ENCODE assay signal across 13 cellular contexts in genomic region chr12:108693186-108693585, GRCh38. TPM values are rescaled to one million over a fixed set of nuclear protein-coding genes. Genes with fewer than 3 reads are reported as not detected.
DNase-seq lines count a peak whose midpoint lies in the region; ATAC-seq and TF ChIP-seq lines count a peak whose summit lies in the region.
"Had no signal": no experiment of that assay in that cellular context is flagged by ENCODE, and none has a peak within 500 bp of the region (broad histone marks: within the 10 kb centered on the region; RNA-seq: fewer than 3 reads in every experiment).

No MANE protein-coding gene starts in this region.

- peaks cover 6% of the 10 kb centered on the region for H3K36me3 Mint-ChIP-seq in T-helper 1 cell treated with Interleukin-12 subunit alpha and Interleukin-12 subunit beta and Interleukin-4 antibody, amounts not matched to agents 30 μg/mL and 1 μg/mL, for 36 hours (ENCODE audit: low read depth)
- peaks cover 15% of the 10 kb centered on the region for H3K36me3 Mint-ChIP-seq in WTC11
- H3K36me3 Mint-ChIP-seq: naive thymus-derived CD8-positive, alpha-beta T cell had no signal

- peaks cover 37% of the 10 kb centered on the region for H3K4me1 ChIP-seq in iPS-20b (ENCODE audit: insufficient read depth, low read length)

- H3K27me3 ChIP-seq in iPS-20b (ENCODE audit: insufficient read depth, low read length) = no peaks in the 10 kb centered on the region

- no peaks in the 10 kb centered on the region for H3K9me3 ChIP-seq in iPS-20b (ENCODE audit: insufficient read depth, low read depth, low read length)

- peak overlapping the region; percentile 65 for H3K27ac Mint-ChIP-seq in T-helper 1 cell treated with Interleukin-12 subunit alpha and Interleukin-12 subunit beta and Interleukin-4 antibody, amounts not matched to agents 30 μg/mL and 1 μg/mL, for 36 hours
- H3K27ac Mint-ChIP-seq in WTC11 = peak overlapping the region; percentile 90
- H3K27ac Mint-ChIP-seq in stimulated activated naive CD8-positive, alpha-beta T cell treated with anti-CD3 and anti-CD28 coated beads, Interleukin-15, amount 100 ng/mL, for 72 hours = peak overlapping the region in 1 of 2 donors; percentile 35

- no peak for TF ChIP-seq CTCF in WTC11 (IDR thresholded peaks at IDR 0.05)

- H3K9me3 Mint-ChIP-seq in T-helper 1 cell treated with Interleukin-12 subunit alpha and Interleukin-12 subunit beta and Interleukin-4 antibody, amounts not matched to agents 30 μg/mL and 1 μg/mL, for 36 hours = no peaks in the 10 kb centered on the region
- H3K9me3 Mint-ChIP-seq in WTC11 = peaks cover 5% of the 10 kb centered on the region; the same call in 1 of the 2 replicates
- H3K9me3 Mint-ChIP-seq in stimulated activated naive CD8-positive, alpha-beta T cell treated with anti-CD3 and anti-CD28 coated beads, Interleukin-15, amount 100 ng/mL, for 72 hours = peaks cover 0 to 6% of the 10 kb centered on the region in 2 donors
- H3K9me3 Mint-ChIP-seq: naive thymus-derived CD8-positive, alpha-beta T cell had no signal

- H3K4me3 ChIP-seq in iPS-20b (ENCODE audit: low read length) = no peak overlapping the region

- peaks cover 28% of the 10 kb centered on the region for H3K36me3 ChIP-seq in iPS-20b (ENCODE audit: insufficient read depth, low read depth, low read length)

- CTCF ChIA-PET in WTC11 (lab: Charles Lee) = interaction anchor here (0.7 to 2.2 kb wide), 2 partner anchors 23 to 37 kb away, joined by 3 to 9 read pairs; no protein-coding TSS in a partner anchor

- H3K27me3 Mint-ChIP-seq in T-helper 1 cell treated with Interleukin-12 subunit alpha and Interleukin-12 subunit beta and Interleukin-4 antibody, amounts not matched to agents 30 μg/mL and 1 μg/mL, for 36 hours (ENCODE audit: low read depth) = no peaks in the 10 kb centered on the region
- no peaks in the 10 kb centered on the region for H3K27me3 Mint-ChIP-seq in WTC11 (ENCODE audit: low read depth)
- no peaks in the 10 kb centered on the region for H3K27me3 Mint-ChIP-seq in stimulated activated naive CD8-positive, alpha-beta T cell treated with anti-CD3 and anti-CD28 coated beads, Interleukin-15, amount 100 ng/mL, for 72 hours
- H3K27me3 Mint-ChIP-seq: naive thymus-derived CD8-positive, alpha-beta T cell had no signal

- POLR2A ChIA-PET in WTC11 (lab: Charles Lee) = no interaction called here

- H3K27ac ChIP-seq in iPS-20b (ENCODE audit: low read length) = peak overlapping the region; percentile 1

- no peak for DNase-seq in T-helper 1 cell
- no peak for DNase-seq in WTC11 (ENCODE audit: low spot score)
- DNase-seq in stimulated activated naive CD8-positive, alpha-beta T cell treated with anti-CD3 and anti-CD28 coated beads, Interleukin-15, amount 100 ng/mL, for 72 hours = no peak
- no peak for DNase-seq in retina
- no peak for DNase-seq in glomerular visceral epithelial cell (ENCODE audit: extremely low spot score)
- DNase-seq: activated CD4-positive, CD25-positive, alpha-beta regulatory T cell; amniotic stem cell; GDM1; naive thymus-derived CD8-positive, alpha-beta T cell; NCI-H1436 had no signal

- H3K4me3 Mint-ChIP-seq in T-helper 1 cell treated with Interleukin-12 subunit alpha and Interleukin-12 subunit beta and Interleukin-4 antibody, amounts not matched to agents 30 μg/mL and 1 μg/mL, for 36 hours = no peak overlapping the region
- no peak overlapping the region for H3K4me3 Mint-ChIP-seq in WTC11
- peak overlapping the region; percentile 13 to 21 for H3K4me3 Mint-ChIP-seq in stimulated activated naive CD8-positive, alpha-beta T cell treated with anti-CD3 and anti-CD28 coated beads, Interleukin-15, amount 100 ng/mL, for 72 hours

- ATAC-seq in WTC11 (no peak), GM19452 (IDR thresholded peaks at IDR 0.05; ENCODE audit: unreplicated experiment) (no peak)
- ATAC-seq in stimulated activated naive CD8-positive, alpha-beta T cell treated with anti-CD3 and anti-CD28 coated beads, Interleukin-15, amount 100 ng/mL, for 72 hours = no peak
- ATAC-seq: naive thymus-derived CD8-positive, alpha-beta T cell had no signal

- H3K4me1 Mint-ChIP-seq in T-helper 1 cell treated with Interleukin-12 subunit alpha and Interleukin-12 subunit beta and Interleukin-4 antibody, amounts not matched to agents 30 μg/mL and 1 μg/mL, for 36 hours (ENCODE audit: low read depth) = peaks cover 62% of the 10 kb centered on the region
- H3K4me1 Mint-ChIP-seq in WTC11 = peaks cover 54% of the 10 kb centered on the region
- H3K4me1 Mint-ChIP-seq in stimulated activated naive CD8-positive, alpha-beta T cell treated with anti-CD3 and anti-CD28 coated beads, Interleukin-15, amount 100 ng/mL, for 72 hours = peaks cover 83% of the 10 kb centered on the region

- peak overlapping the region; percentile 48; the same call in 1 of the 2 replicates for H3K9ac ChIP-seq in iPS-20b (ENCODE audit: low read depth, low read length)

TF ChIP-seq in WTC11, 78 proteins besides CTCF, POLR2A, EP300 and RAD21:
- TF ChIP-seq ESRRA (CRISPR knock-in tag; IDR thresholded peaks at IDR 0.05; ENCODE audit: borderline replicate concordance) (no peak), ZNF425 (CRISPR knock-in tag; conservative IDR thresholded peaks at IDR 0.05) (no peak), GABPB1 (CRISPR knock-in tag; IDR thresholded peaks at IDR 0.05) (no peak), GTF2I (CRISPR knock-in tag; conservative IDR thresholded peaks at IDR 0.05) (no peak), SMAD4 (CRISPR knock-in tag; IDR thresholded peaks at IDR 0.05) (no peak), NFYB (CRISPR knock-in tag; conservative IDR thresholded peaks at IDR 0.05; ENCODE audit: low read depth) (no peak), ZNF423 (CRISPR knock-in tag; IDR thresholded peaks at IDR 0.05) (no peak)
- TF ChIP-seq, protein P1, sequence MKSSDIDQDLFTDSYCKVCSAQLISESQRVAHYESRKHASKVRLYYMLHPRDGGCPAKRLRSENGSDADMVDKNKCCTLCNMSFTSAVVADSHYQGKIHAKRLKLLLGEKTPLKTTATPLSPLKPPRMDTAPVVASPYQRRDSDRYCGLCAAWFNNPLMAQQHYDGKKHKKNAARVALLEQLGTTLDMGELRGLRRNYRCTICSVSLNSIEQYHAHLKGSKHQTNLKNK (CRISPR knock-in tag; IDR thresholded peaks at IDR 0.05) = no peak
- TF ChIP-seq, protein P2, sequence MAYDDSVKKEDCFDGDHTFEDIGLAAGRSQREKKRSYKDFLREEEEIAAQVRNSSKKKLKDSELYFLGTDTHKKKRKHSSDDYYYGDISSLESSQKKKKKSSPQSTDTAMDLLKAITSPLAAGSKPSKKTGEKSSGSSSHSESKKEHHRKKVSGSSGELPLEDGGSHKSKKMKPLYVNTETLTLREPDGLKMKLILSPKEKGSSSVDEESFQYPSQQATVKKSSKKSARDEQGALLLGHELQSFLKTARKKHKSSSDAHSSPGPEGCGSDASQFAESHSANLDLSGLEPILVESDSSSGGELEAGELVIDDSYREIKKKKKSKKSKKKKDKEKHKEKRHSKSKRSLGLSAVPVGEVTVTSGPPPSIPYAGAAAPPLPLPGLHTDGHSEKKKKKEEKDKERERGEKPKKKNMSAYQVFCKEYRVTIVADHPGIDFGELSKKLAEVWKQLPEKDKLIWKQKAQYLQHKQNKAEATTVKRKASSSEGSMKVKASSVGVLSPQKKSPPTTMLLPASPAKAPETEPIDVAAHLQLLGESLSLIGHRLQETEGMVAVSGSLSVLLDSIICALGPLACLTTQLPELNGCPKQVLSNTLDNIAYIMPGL (CRISPR knock-in tag; IDR thresholded peaks at IDR 0.05) = no peak
- TF ChIP-seq, protein P3, sequence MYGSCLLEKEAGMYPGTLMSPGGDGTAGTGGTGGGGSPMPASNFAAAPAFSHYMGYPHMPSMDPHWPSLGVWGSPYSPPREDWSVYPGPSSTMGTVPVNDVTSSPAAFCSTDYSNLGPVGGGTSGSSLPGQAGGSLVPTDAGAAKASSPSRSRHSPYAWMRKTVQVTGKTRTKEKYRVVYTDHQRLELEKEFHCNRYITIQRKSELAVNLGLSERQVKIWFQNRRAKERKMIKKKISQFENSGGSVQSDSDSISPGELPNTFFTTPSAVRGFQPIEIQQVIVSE (CRISPR knock-in tag; IDR thresholded peaks at IDR 0.05; ENCODE audit: borderline replicate concordance) = no peak

RNA-seq across cellular contexts. Expression of gene CORO1C, which starts 38.1 kb away (rescaled TPM):
- 108 to 114 TPM (median 113 TPM) in 3 replicates for total RNA-seq in WTC11 (2021)

RNA-seq across cellular contexts. Expression of gene SELPLG, which starts 59.5 kb away (rescaled TPM):
- 0.18 to 0.46 TPM (median 0.21 TPM) in 3 replicates for total RNA-seq in WTC11 (2021)

Comparison
In these comparisons a context has a peak if more than half of its experiments do, and no peak if none do; other contexts are left out.
1. H3K4me3 Mint-ChIP-seq: peak in stimulated activated naive CD8-positive, alpha-beta T cell treated with anti-CD3 and anti-CD28 coated beads, Interleukin-15, amount 100 ng/mL, for 72 hours (2 of 2); none in T-helper 1 cell treated with Interleukin-12 subunit alpha and Interleukin-12 subunit beta and Interleukin-4 antibody, amounts not matched to agents 30 μg/mL and 1 μg/mL, for 36 hours (single experiment) and WTC11 (single experiment).